ENCODE assay signal across 29 cellular contexts in the genomic region with DNA sequence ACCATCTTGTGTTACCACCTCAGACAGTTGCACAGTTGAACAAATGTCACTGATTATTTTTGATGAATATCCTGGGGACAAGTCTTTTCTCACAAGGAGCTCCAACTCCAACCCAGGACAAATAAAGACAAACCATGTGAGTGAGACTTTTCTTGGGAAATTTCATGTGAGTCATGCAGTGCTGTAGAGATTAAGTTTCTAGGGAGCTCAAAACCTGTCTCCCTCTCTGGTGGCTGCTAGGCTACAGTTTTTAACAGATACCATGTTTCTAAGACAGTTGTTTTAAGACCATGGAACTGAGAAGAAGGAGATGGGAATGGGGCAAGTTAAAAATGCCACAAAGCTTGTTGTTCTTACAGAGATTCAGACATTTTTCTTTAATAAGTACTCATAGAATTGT.
DNase-seq lines count a peak whose midpoint lies in the region; ATAC-seq, FAIRE-seq and TF ChIP-seq lines count a peak whose summit lies in the region.
"Had no signal": no experiment of that assay in that cellular context is flagged by ENCODE, and none has a peak within 500 bp of the region (broad histone marks: within the 10 kb centered on the region; RNA-seq: fewer than 3 reads in every experiment).

No MANE protein-coding gene starts in this region.

- no peak overlapping the region for H3K9ac ChIP-seq in astrocyte (ENCODE audit: low read length)
- H3K9ac ChIP-seq: BLaER1 had no signal

- no peaks in the 10 kb centered on the region for H3K9me3 ChIP-seq in astrocyte (ENCODE audit: insufficient read depth, low read depth, low read length)
- no peaks in the 10 kb centered on the region for H3K9me3 ChIP-seq in osteoblast (ENCODE audit: low read depth, low read length)
- H3K9me3 ChIP-seq in right atrium auricular region, result no peaks in the 10 kb centered on the region
- H3K9me3 ChIP-seq: BLaER1, gastroesophageal sphincter, upper lobe of right lung had no signal

- H2AFZ ChIP-seq in GM23338 (peak overlapping the region; percentile 54; the same call in 1 of the 2 replicates), astrocyte (ENCODE audit: low read depth, low read length) (no peak overlapping the region), osteoblast (ENCODE audit: low read length) (no peak overlapping the region)

- H3K27ac ChIP-seq in GM23338 (ENCODE audit: low read depth) (no peak overlapping the region), astrocyte (ENCODE audit: low read depth, low read length) (no peak overlapping the region), osteoblast (ENCODE audit: low read depth, low read length) (no peak overlapping the region), right atrium auricular region (no peak overlapping the region)
- H3K27ac ChIP-seq: BLaER1, gastroesophageal sphincter, RWPE1, upper lobe of right lung, VCaP had no signal

- H3K27me3 ChIP-seq in GM23338 (ENCODE audit: insufficient read depth) (no peaks in the 10 kb centered on the region), astrocyte (ENCODE audit: insufficient read depth, low read length) (no peaks in the 10 kb centered on the region), osteoblast (ENCODE audit: insufficient read depth, low read length) (no peaks in the 10 kb centered on the region), right atrium auricular region (no peaks in the 10 kb centered on the region)
- H3K27me3 ChIP-seq: BLaER1, gastroesophageal sphincter, upper lobe of right lung had no signal

- H3K27ac Mint-ChIP-seq in GM23338, result no peak overlapping the region
- H3K27ac Mint-ChIP-seq in astrocyte (ENCODE audit: unreplicated experiment), result peak overlapping the region; percentile 59
- H3K27ac Mint-ChIP-seq: activated CD8-positive, alpha-beta memory T cell treated with anti-CD3 and anti-CD28 coated beads, Interleukin-2, amount 10 ng/mL, durations not matched to agents 7 days and 5 days; activated T-cell treated with anti-CD3 and anti-CD28 coated beads, Interleukin-2, amount 50 U/mL, for 72 hours; T-helper 17 cell had no signal

- H3K4me3 Mint-ChIP-seq in GM23338, result no peak overlapping the region
- H3K4me3 Mint-ChIP-seq in astrocyte (ENCODE audit: unreplicated experiment), result no peak overlapping the region
- H3K4me3 Mint-ChIP-seq: activated CD8-positive, alpha-beta memory T cell treated with anti-CD3 and anti-CD28 coated beads, Interleukin-2, amount 10 ng/mL, durations not matched to agents 7 days and 5 days; activated T-cell treated with anti-CD3 and anti-CD28 coated beads, Interleukin-2, amount 50 U/mL, for 72 hours; T-helper 17 cell had no signal

- H3K4me1 Mint-ChIP-seq in GM23338, result no peaks in the 10 kb centered on the region
- H3K4me1 Mint-ChIP-seq in astrocyte (ENCODE audit: low read depth, unreplicated experiment), result peaks cover 4% of the 10 kb centered on the region
- H3K4me1 Mint-ChIP-seq: activated CD8-positive, alpha-beta memory T cell treated with anti-CD3 and anti-CD28 coated beads, Interleukin-2, amount 10 ng/mL, durations not matched to agents 7 days and 5 days; T-helper 17 cell had no signal

- H3K27me3 Mint-ChIP-seq in GM23338 (ENCODE audit: insufficient read depth, low read depth, poor library complexity), result no peaks in the 10 kb centered on the region
- no peaks in the 10 kb centered on the region for H3K27me3 Mint-ChIP-seq in astrocyte (ENCODE audit: low read depth, unreplicated experiment)
- H3K27me3 Mint-ChIP-seq: activated CD8-positive, alpha-beta memory T cell treated with anti-CD3 and anti-CD28 coated beads, Interleukin-2, amount 10 ng/mL, durations not matched to agents 7 days and 5 days; T-helper 17 cell had no signal

- H3K4me3 ChIP-seq in GM23338, result no peak overlapping the region
- no peak overlapping the region for H3K4me3 ChIP-seq in astrocyte (ENCODE audit: insufficient read depth, low read depth, low read length)
- no peak overlapping the region for H3K4me3 ChIP-seq in fibroblast of pulmonary artery (replicated peaks; ENCODE audit: low read depth, low read length)
- no peak overlapping the region for H3K4me3 ChIP-seq in osteoblast (ENCODE audit: insufficient read depth, low read length)
- H3K4me3 ChIP-seq in right atrium auricular region, result no peak overlapping the region
- H3K4me3 ChIP-seq: BLaER1, gastroesophageal sphincter, GM12878, lung, upper lobe of right lung had no signal

- H3F3A ChIP-seq in GM23338 (replicated peaks; ENCODE audit: low read depth), result no peaks in the 10 kb centered on the region

- H3K36me3 Mint-ChIP-seq in GM23338 (ENCODE audit: low read depth) (no peaks in the 10 kb centered on the region), astrocyte (ENCODE audit: low read depth, unreplicated experiment) (no peaks in the 10 kb centered on the region)
- H3K36me3 Mint-ChIP-seq: activated CD8-positive, alpha-beta memory T cell treated with anti-CD3 and anti-CD28 coated beads, Interleukin-2, amount 10 ng/mL, durations not matched to agents 7 days and 5 days had no signal

- H3K4me1 ChIP-seq in GM23338 (ENCODE audit: insufficient read depth) (peaks cover 2% of the 10 kb centered on the region; the same call in 1 of the 2 replicates), astrocyte (ENCODE audit: insufficient read depth, low read length) (no peaks in the 10 kb centered on the region), osteoblast (ENCODE audit: insufficient read depth, low read length) (no peaks in the 10 kb centered on the region), right atrium auricular region (no peaks in the 10 kb centered on the region)
- H3K4me1 ChIP-seq: BLaER1, gastroesophageal sphincter, upper lobe of right lung had no signal

- no peak for ATAC-seq in GM23338
- no peak for ATAC-seq in activated CD4-positive, CD25-positive, alpha-beta regulatory T cell treated with anti-CD3 and anti-CD28 coated beads, Interleukin-2, amount 50 U/mL, for 24 hours
- ATAC-seq in GM19395 (IDR thresholded peaks at IDR 0.05; ENCODE audit: unreplicated experiment), result no peak
- ATAC-seq: activated CD8-positive, alpha-beta memory T cell treated with anti-CD3 and anti-CD28 coated beads, Interleukin-2, amount 10 ng/mL, durations not matched to agents 7 days and 5 days; activated T-cell treated with anti-CD3 and anti-CD28 coated beads, Interleukin-2, amount 50 U/mL, for 72 hours; esophagus mucosa; gastroesophageal sphincter; GM12878; T-helper 17 cell; upper lobe of right lung had no signal

- H4K20me1 ChIP-seq in GM23338 (replicated peaks; ENCODE audit: insufficient read depth) (no peaks in the 10 kb centered on the region), astrocyte (ENCODE audit: insufficient read depth, low read length) (no peaks in the 10 kb centered on the region), osteoblast (ENCODE audit: insufficient read depth, low read length) (no peaks in the 10 kb centered on the region)
- H4K20me1 ChIP-seq: BLaER1 had no signal

- H3K4me2 ChIP-seq in GM23338, result no peak overlapping the region
- H3K4me2 ChIP-seq in astrocyte (ENCODE audit: low read length), result no peak overlapping the region
- H3K4me2 ChIP-seq in osteoblast (ENCODE audit: insufficient read depth, low read length), result no peak overlapping the region
- H3K4me2 ChIP-seq: BLaER1 had no signal

- TF ChIP-seq CTCF in GM23338 (conservative IDR thresholded peaks at IDR 0.05; ENCODE audit: low read depth in 2 of 2) (no peak), astrocyte (IDR thresholded peaks at IDR 0.05; ENCODE audit: insufficient read depth, low read depth, low read length) (no peak), fibroblast of pulmonary artery (IDR thresholded peaks at IDR 0.05; ENCODE audit: low read length, missing control alignments) (no peak), osteoblast (IDR thresholded peaks at IDR 0.05; ENCODE audit: extremely low read depth, low read depth, low read length) (no peak), right atrium auricular region (IDR thresholded peaks at IDR 0.05) (no peak)

- H3K79me2 ChIP-seq in GM23338 (replicated peaks; ENCODE audit: insufficient read depth) (no peaks in the 10 kb centered on the region), astrocyte (ENCODE audit: insufficient read depth, low read length) (no peaks in the 10 kb centered on the region), osteoblast (ENCODE audit: insufficient read depth, low read length) (no peaks in the 10 kb centered on the region)

- DNase-seq in GM23338 (ENCODE audit: low spot score) (no peak), astrocyte (ENCODE audit: low read depth) (peak; percentile 30), fibroblast of pulmonary artery (ENCODE audit: low read depth) (peak; percentile 58), osteoblast (ENCODE audit: insufficient read length, low spot score, missing footprints) (peak; percentile 0), right atrium auricular region (ENCODE audit: low spot score) (no peak)
- no peak for DNase-seq in activated CD4-positive, alpha-beta T cell treated with anti-CD3 and anti-CD28 coated beads for 48 hours
- DNase-seq: activated CD4-positive, alpha-beta T cell treated with anti-CD3 and anti-CD28 coated beads, Interleukin-2, amount 50 U/mL, for 1 hour; activated CD8-positive, alpha-beta memory T cell treated with anti-CD3 and anti-CD28 coated beads, Interleukin-2, amount 10 ng/mL, durations not matched to agents 7 days and 5 days; activated naive CD4-positive, alpha-beta T cell treated with anti-CD3 and anti-CD28 coated beads, Interleukin-2, amount 50 U/mL, for 16 hours; activated T-cell treated with anti-CD3 and anti-CD28 coated beads, Interleukin-2, amount 50 U/mL, for 72 hours; aorta; effector CD4-positive, alpha-beta T cell; NCI-H1092; NCI-H187; NCI-H748 treated with DMSO at 0.1 percent for 48 hours; nucleus accumbens; small intestine; T-helper 17 cell; upper lobe of right lung had no signal

- H3K36me3 ChIP-seq in GM23338 (ENCODE audit: insufficient read depth) (no peaks in the 10 kb centered on the region), astrocyte (ENCODE audit: insufficient read depth, low read length) (no peaks in the 10 kb centered on the region), osteoblast (ENCODE audit: insufficient read depth, low read length) (no peaks in the 10 kb centered on the region), right atrium auricular region (no peaks in the 10 kb centered on the region)
- H3K36me3 ChIP-seq: BLaER1, gastroesophageal sphincter, upper lobe of right lung had no signal

- FAIRE-seq in astrocyte (lab: Jason Lieb, UNC), result no peak
- FAIRE-seq: GM12878, islet of Langerhans, small intestine had no signal

- H3K9me3 Mint-ChIP-seq in GM23338, result no peaks in the 10 kb centered on the region
- no peaks in the 10 kb centered on the region for H3K9me3 Mint-ChIP-seq in astrocyte (ENCODE audit: unreplicated experiment)

- 0 out of 2 replicates have a peak, but pooled peaks cover 1% of the 10 kb centered on the region for H3K9me2 ChIP-seq in GM23338 (ENCODE audit: insufficient read depth)

TF ChIP-seq in GM23338, 12 proteins besides CTCF, POLR2A, EP300 and RAD21 (continues in another document):
- TF ChIP-seq EZH2 (IDR thresholded peaks at IDR 0.05; ENCODE audit: low read depth, unreplicated experiment) (no peak), NANOG (IDR thresholded peaks at IDR 0.05; ENCODE audit: borderline replicate concordance) (no peak), POLR2AphosphoS5 (IDR thresholded peaks at IDR 0.05; ENCODE audit: low read depth) (no peak), STAT1 (IDR thresholded peaks at IDR 0.05; ENCODE audit: unreplicated experiment) (no peak), ZNF114 (CRISPR knock-in tag; IDR thresholded peaks at IDR 0.05) (no peak), ZNF331 (CRISPR knock-in tag; IDR thresholded peaks at IDR 0.05; ENCODE audit: low read depth) (no peak)

Comparison
In these comparisons a context has a peak if more than half of its experiments do, and no peak if none do; other contexts are left out.
1. DNase-seq: peak in astrocyte (single experiment), fibroblast of pulmonary artery (single experiment) and osteoblast (single experiment); none in GM23338 (single experiment), activated CD4-positive, alpha-beta T cell treated with anti-CD3 and anti-CD28 coated beads for 48 hours (single experiment) and right atrium auricular region (single experiment).